ENCODE assay signal across 21 cellular contexts in genomic region chr20:2806351-2806701, GRCh38. TPM values are rescaled to one million over a fixed set of nuclear protein-coding genes. Genes with fewer than 3 reads are reported as not detected.
DNase-seq lines count a peak whose midpoint lies in the region; ATAC-seq and TF ChIP-seq lines count a peak whose summit lies in the region.
"Had no signal": no experiment of that assay in that cellular context is flagged by ENCODE, and none has a peak within 500 bp of the region (broad histone marks: within the 10 kb centered on the region; RNA-seq: fewer than 3 reads in every experiment).

No MANE protein-coding gene starts in this region.

- H3K36me3 Mint-ChIP-seq in activated naive CD4-positive, alpha-beta T cell treated with anti-CD3 and anti-CD28 coated beads, Interleukin-2, amount 50 U/mL, for 24 hours = no peaks in the 10 kb centered on the region
- H3K36me3 Mint-ChIP-seq in activated naive CD4-positive, alpha-beta T cell treated with anti-CD3 and anti-CD28 coated beads for 36 hours (ENCODE audit: low read depth) = no peaks in the 10 kb centered on the region
- H3K36me3 Mint-ChIP-seq in stimulated activated naive B cell treated with anti-CD40 and anti-IgM and Interleukin-4, amounts not matched to agents 10 μg/mL and 1 μg/mL and 100 μg/mL, for 72 hours = no peaks in the 10 kb centered on the region

- DNase-seq in activated naive CD4-positive, alpha-beta T cell treated with anti-CD3 and anti-CD28 coated beads for 36 hours = no peak
- DNase-seq in coronary artery (ENCODE audit: low spot score) (peak; percentile 11), mucosa of descending colon (peak in 1 of 3 donors; percentile 40), inferior parietal cortex (ENCODE audit: extremely low spot score) (no peak), lower leg skin (ENCODE audit: low spot score in 2 of 2) (no peak)
- no peak for DNase-seq in stimulated activated naive B cell treated with anti-CD40 and anti-IgM and Interleukin-4, amounts not matched to agents 10 μg/mL and 1 μg/mL and 100 μg/mL, for 72 hours
- DNase-seq: DMS 273 treated with DMSO at 0.1 percent for 48 hours, GF-D8, KG1, NCI-H1436, NCI-H2081 treated with DMSO at 0.1 percent for 48 hours, NCI-H510A treated with DMSO at 0.1 percent for 48 hours, PC-9 had no signal

- no peak overlapping the region for H3K4me3 Mint-ChIP-seq in activated naive CD4-positive, alpha-beta T cell treated with anti-CD3 and anti-CD28 coated beads, Interleukin-2, amount 50 U/mL, for 24 hours
- no peak overlapping the region for H3K4me3 Mint-ChIP-seq in activated naive CD4-positive, alpha-beta T cell treated with anti-CD3 and anti-CD28 coated beads for 36 hours
- H3K4me3 Mint-ChIP-seq in stimulated activated naive B cell treated with anti-CD40 and anti-IgM and Interleukin-4, amounts not matched to agents 10 μg/mL and 1 μg/mL and 100 μg/mL, for 72 hours = no peak overlapping the region

- H3K4me3 ChIP-seq in coronary artery = no peak overlapping the region
- no peak overlapping the region for H3K4me3 ChIP-seq in mucosa of descending colon
- no peak overlapping the region for H3K4me3 ChIP-seq in lower leg skin (ENCODE audit: low read depth, poor library complexity, severe bottlenecking)
- H3K4me3 ChIP-seq: PC-9, SJSA1 had no signal

- peak overlapping the region; percentile 15 for H3K27ac Mint-ChIP-seq in activated naive CD4-positive, alpha-beta T cell treated with anti-CD3 and anti-CD28 coated beads, Interleukin-2, amount 50 U/mL, for 24 hours
- H3K27ac Mint-ChIP-seq in activated naive CD4-positive, alpha-beta T cell treated with anti-CD3 and anti-CD28 coated beads for 36 hours = no peak overlapping the region
- H3K27ac Mint-ChIP-seq in stimulated activated naive B cell treated with anti-CD40 and anti-IgM and Interleukin-4, amounts not matched to agents 10 μg/mL and 1 μg/mL and 100 μg/mL, for 72 hours = no peak overlapping the region
- H3K27ac Mint-ChIP-seq: H9 had no signal

- peaks cover 7% of the 10 kb centered on the region for H3K4me1 ChIP-seq in mucosa of descending colon (ENCODE audit: low read depth)

- WGBS in lower leg skin, 2 donors = 33 to 35% methylated on average over 4 of the region's 4 CpGs

- H3K4me1 Mint-ChIP-seq in activated naive CD4-positive, alpha-beta T cell treated with anti-CD3 and anti-CD28 coated beads, Interleukin-2, amount 50 U/mL, for 24 hours = peaks cover 3% of the 10 kb centered on the region
- peaks cover 2% of the 10 kb centered on the region for H3K4me1 Mint-ChIP-seq in activated naive CD4-positive, alpha-beta T cell treated with anti-CD3 and anti-CD28 coated beads for 36 hours (ENCODE audit: low read depth)
- peaks cover 3 to 7% of the 10 kb centered on the region in 2 donors for H3K4me1 Mint-ChIP-seq in stimulated activated naive B cell treated with anti-CD40 and anti-IgM and Interleukin-4, amounts not matched to agents 10 μg/mL and 1 μg/mL and 100 μg/mL, for 72 hours

- ATAC-seq in mucosa of descending colon (peak; percentile 81), HG02981 (IDR thresholded peaks at IDR 0.05; ENCODE audit: unreplicated experiment) (no peak)
- no peak for ATAC-seq in stimulated activated naive B cell treated with anti-CD40 and anti-IgM and Interleukin-4, amounts not matched to agents 10 μg/mL and 1 μg/mL and 100 μg/mL, for 72 hours (replicated peaks)

- intact Hi-C loops in activated naive CD4-positive, alpha-beta T cell treated with anti-CD3 and anti-CD28 coated beads for 36 hours (cut with micrococcal nuclease) = no loop called here
- intact Hi-C loops in mucosa of descending colon (cut with DNase I, micrococcal nuclease) = no loop called here
- intact Hi-C loops in lower leg skin (cut with DNase I; ENCODE audit: low total_unique reads) = no loop called here

- H3K36me3 ChIP-seq in mucosa of descending colon (ENCODE audit: low read depth) = no peaks in the 10 kb centered on the region
- H3K36me3 ChIP-seq: SJSA1 had no signal

- CTCF ChIA-PET in activated naive CD4-positive, alpha-beta T cell treated with anti-CD3 and anti-CD28 coated beads for 36 hours (lab: Charles Lee) = no interaction called here

- no peak for TF ChIP-seq POLR2A in lower leg skin (IDR thresholded peaks at IDR 0.05)

- TF ChIP-seq CTCF in coronary artery (IDR thresholded peaks at IDR 0.05) (no peak), mucosa of descending colon (IDR thresholded peaks at IDR 0.05) (no peak), lower leg skin (IDR thresholded peaks at IDR 0.05) (no peak)

- H3K27me3 Mint-ChIP-seq in activated naive CD4-positive, alpha-beta T cell treated with anti-CD3 and anti-CD28 coated beads, Interleukin-2, amount 50 U/mL, for 24 hours = peaks cover 40% of the 10 kb centered on the region
- H3K27me3 Mint-ChIP-seq in activated naive CD4-positive, alpha-beta T cell treated with anti-CD3 and anti-CD28 coated beads for 36 hours (ENCODE audit: low read depth) = peaks cover 41% of the 10 kb centered on the region
- H3K27me3 Mint-ChIP-seq in stimulated activated naive B cell treated with anti-CD40 and anti-IgM and Interleukin-4, amounts not matched to agents 10 μg/mL and 1 μg/mL and 100 μg/mL, for 72 hours = peaks cover 42 to 71% of the 10 kb centered on the region in 2 donors

- H3K9me3 ChIP-seq in mucosa of descending colon = no peaks in the 10 kb centered on the region
- H3K9me3 ChIP-seq: SJSA1 had no signal

- no peak overlapping the region for H3K27ac ChIP-seq in coronary artery
- H3K27ac ChIP-seq: C4-2B, PC-9, SJSA1 had no signal

- no peaks in the 10 kb centered on the region for H3K9me3 Mint-ChIP-seq in activated naive CD4-positive, alpha-beta T cell treated with anti-CD3 and anti-CD28 coated beads, Interleukin-2, amount 50 U/mL, for 24 hours
- H3K9me3 Mint-ChIP-seq in activated naive CD4-positive, alpha-beta T cell treated with anti-CD3 and anti-CD28 coated beads for 36 hours = no peaks in the 10 kb centered on the region
- H3K9me3 Mint-ChIP-seq in stimulated activated naive B cell treated with anti-CD40 and anti-IgM and Interleukin-4, amounts not matched to agents 10 μg/mL and 1 μg/mL and 100 μg/mL, for 72 hours = no peaks in the 10 kb centered on the region

RNA-seq across cellular contexts. Expression of gene CPXM1, which starts 5.9 kb away (rescaled TPM):
- 1 to 10 TPM; 2.0 to 2.2 TPM for total RNA-seq in activated naive CD4-positive, alpha-beta T cell treated with anti-CD3 and anti-CD28 coated beads for 36 hours
- total RNA-seq in mucosa of descending colon (1 to 10 TPM in 2 of 3 donors, not detected in 1; 1.7 to 7.1 TPM), lower leg skin (1 to 10 TPM in 3 of 4 donors, under 1 TPM in 1; 0.12 to 3.6 (median 1.4) TPM)
- total RNA-seq: A172, PC-9 had no signal

RNA-seq across cellular contexts. Expression of gene C20orf141, which starts 8.5 kb away (rescaled TPM):
- not detected for total RNA-seq in activated naive CD4-positive, alpha-beta T cell treated with anti-CD3 and anti-CD28 coated beads for 36 hours
- total RNA-seq in mucosa of descending colon (not detected), lower leg skin (not detected)
- total RNA-seq: A172, Daoy, H9, M059J, PC-9, SJSA1 had no signal

RNA-seq across cellular contexts. Expression of gene TMEM239, which starts 9.8 kb away (rescaled TPM):
- total RNA-seq in activated naive CD4-positive, alpha-beta T cell treated with anti-CD3 and anti-CD28 coated beads for 36 hours = not detected
- total RNA-seq in mucosa of descending colon (not detected), lower leg skin (not detected)
- total RNA-seq: A172, Daoy, H9, M059J, PC-9, SJSA1 had no signal

RNA-seq across cellular contexts. Expression of gene PCED1A, which starts 34.1 kb away (rescaled TPM):
- total RNA-seq in activated naive CD4-positive, alpha-beta T cell treated with anti-CD3 and anti-CD28 coated beads for 36 hours = 10 to 100 TPM; 44.6 to 44.8 TPM
- total RNA-seq in mucosa of descending colon = 10 to 100 TPM; 21.1 to 35.0 (median 29.6) TPM
- total RNA-seq in lower leg skin = 10 to 100 TPM; 10.6 to 16.6 (median 13.1) TPM

RNA-seq across cellular contexts. Expression of gene VPS16, which starts 34.2 kb away (rescaled TPM):
- 10 to 100 TPM; 39.0 to 42.0 TPM for total RNA-seq in activated naive CD4-positive, alpha-beta T cell treated with anti-CD3 and anti-CD28 coated beads for 36 hours
- total RNA-seq in mucosa of descending colon (10 to 100 TPM; 36.9 to 52.0 (median 38.5) TPM), lower leg skin (10 to 100 TPM; 34.9 to 39.2 (median 37.7) TPM)
